Comparison of ENCODE assay signal across 2 cellular contexts in genomic region chr21:27693376-27693775, GRCh38.
TF ChIP-seq lines count a peak whose summit lies in the region.

No MANE protein-coding gene starts in this region.

TF ChIP-seq in SK-N-SH, 30 proteins besides CTCF, POLR2A, EP300 and RAD21 (continued from another document):
- TF ChIP-seq NFIC (IDR thresholded peaks at IDR 0.05; ENCODE audit: borderline replicate concordance) (no peak), MEF2A (IDR thresholded peaks at IDR 0.05; ENCODE audit: borderline replicate concordance, low read depth) (no peak), ELF1 (IDR thresholded peaks at IDR 0.05) (no peak), SMC3 (IDR thresholded peaks at IDR 0.05; ENCODE audit: low read depth, low read length) (no peak), JUND (IDR thresholded peaks at IDR 0.05) (no peak), TEAD4 (IDR thresholded peaks at IDR 0.05; ENCODE audit: borderline replicate concordance, insufficient read depth) (no peak), IRF3 (IDR thresholded peaks at IDR 0.05; ENCODE audit: low read depth, low read length) (no peak), YY1 (IDR thresholded peaks at IDR 0.05; ENCODE audit: low read depth) (no peak), NRF1 (IDR thresholded peaks at IDR 0.05; ENCODE audit: low read depth, low read length) (no peak)

TF ChIP-seq in SK-N-SH treated with all-trans-retinoic acid at 6 μM for 48 hours, 23 proteins besides CTCF, POLR2A, EP300 and RAD21 (continued from another document):
- TF ChIP-seq, protein P1, sequence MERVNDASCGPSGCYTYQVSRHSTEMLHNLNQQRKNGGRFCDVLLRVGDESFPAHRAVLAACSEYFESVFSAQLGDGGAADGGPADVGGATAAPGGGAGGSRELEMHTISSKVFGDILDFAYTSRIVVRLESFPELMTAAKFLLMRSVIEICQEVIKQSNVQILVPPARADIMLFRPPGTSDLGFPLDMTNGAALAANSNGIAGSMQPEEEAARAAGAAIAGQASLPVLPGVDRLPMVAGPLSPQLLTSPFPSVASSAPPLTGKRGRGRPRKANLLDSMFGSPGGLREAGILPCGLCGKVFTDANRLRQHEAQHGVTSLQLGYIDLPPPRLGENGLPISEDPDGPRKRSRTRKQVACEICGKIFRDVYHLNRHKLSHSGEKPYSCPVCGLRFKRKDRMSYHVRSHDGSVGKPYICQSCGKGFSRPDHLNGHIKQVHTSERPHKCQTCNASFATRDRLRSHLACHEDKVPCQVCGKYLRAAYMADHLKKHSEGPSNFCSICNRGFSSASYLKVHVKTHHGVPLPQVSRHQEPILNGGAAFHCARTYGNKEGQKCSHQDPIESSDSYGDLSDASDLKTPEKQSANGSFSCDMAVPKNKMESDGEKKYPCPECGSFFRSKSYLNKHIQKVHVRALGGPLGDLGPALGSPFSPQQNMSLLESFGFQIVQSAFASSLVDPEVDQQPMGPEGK (CRISPR knock-in tag; IDR thresholded peaks at IDR 0.05; ENCODE audit: borderline replicate concordance) = no peak
- TF ChIP-seq CSDC2 (CRISPR knock-in tag; IDR thresholded peaks at IDR 0.05) = no peak
- TF ChIP-seq BACH2 (CRISPR knock-in tag; IDR thresholded peaks at IDR 0.05; ENCODE audit: borderline replicate concordance) = no peak
- TF ChIP-seq, protein P2, sequence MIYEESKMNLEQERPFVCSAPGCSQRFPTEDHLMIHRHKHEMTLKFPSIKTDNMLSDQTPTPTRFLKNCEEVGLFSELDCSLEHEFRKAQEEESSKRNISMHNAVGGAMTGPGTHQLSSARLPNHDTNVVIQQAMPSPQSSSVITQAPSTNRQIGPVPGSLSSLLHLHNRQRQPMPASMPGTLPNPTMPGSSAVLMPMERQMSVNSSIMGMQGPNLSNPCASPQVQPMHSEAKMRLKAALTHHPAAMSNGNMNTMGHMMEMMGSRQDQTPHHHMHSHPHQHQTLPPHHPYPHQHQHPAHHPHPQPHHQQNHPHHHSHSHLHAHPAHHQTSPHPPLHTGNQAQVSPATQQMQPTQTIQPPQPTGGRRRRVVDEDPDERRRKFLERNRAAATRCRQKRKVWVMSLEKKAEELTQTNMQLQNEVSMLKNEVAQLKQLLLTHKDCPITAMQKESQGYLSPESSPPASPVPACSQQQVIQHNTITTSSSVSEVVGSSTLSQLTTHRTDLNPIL (CRISPR knock-in tag; IDR thresholded peaks at IDR 0.05; ENCODE audit: low read depth) = no peak
- TF ChIP-seq, protein P3, sequence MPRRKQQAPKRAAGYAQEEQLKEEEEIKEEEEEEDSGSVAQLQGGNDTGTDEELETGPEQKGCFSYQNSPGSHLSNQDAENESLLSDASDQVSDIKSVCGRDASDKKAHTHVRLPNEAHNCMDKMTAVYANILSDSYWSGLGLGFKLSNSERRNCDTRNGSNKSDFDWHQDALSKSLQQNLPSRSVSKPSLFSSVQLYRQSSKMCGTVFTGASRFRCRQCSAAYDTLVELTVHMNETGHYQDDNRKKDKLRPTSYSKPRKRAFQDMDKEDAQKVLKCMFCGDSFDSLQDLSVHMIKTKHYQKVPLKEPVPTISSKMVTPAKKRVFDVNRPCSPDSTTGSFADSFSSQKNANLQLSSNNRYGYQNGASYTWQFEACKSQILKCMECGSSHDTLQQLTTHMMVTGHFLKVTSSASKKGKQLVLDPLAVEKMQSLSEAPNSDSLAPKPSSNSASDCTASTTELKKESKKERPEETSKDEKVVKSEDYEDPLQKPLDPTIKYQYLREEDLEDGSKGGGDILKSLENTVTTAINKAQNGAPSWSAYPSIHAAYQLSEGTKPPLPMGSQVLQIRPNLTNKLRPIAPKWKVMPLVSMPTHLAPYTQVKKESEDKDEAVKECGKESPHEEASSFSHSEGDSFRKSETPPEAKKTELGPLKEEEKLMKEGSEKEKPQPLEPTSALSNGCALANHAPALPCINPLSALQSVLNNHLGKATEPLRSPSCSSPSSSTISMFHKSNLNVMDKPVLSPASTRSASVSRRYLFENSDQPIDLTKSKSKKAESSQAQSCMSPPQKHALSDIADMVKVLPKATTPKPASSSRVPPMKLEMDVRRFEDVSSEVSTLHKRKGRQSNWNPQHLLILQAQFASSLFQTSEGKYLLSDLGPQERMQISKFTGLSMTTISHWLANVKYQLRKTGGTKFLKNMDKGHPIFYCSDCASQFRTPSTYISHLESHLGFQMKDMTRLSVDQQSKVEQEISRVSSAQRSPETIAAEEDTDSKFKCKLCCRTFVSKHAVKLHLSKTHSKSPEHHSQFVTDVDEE (CRISPR knock-in tag; IDR thresholded peaks at IDR 0.05) = no peak
- no peak for TF ChIP-seq ZFP30 (CRISPR knock-in tag; IDR thresholded peaks at IDR 0.05)
